Comparison of ENCODE assay signal across 21 cellular contexts in genomic region chr11:11288972-11289616, GRCh38.
DNase-seq lines count a peak whose midpoint lies in the region.
"Had no signal": no experiment of that assay in that cellular context is flagged by ENCODE, and none has a peak within 500 bp of the region (broad histone marks: within the 10 kb centered on the region; RNA-seq: fewer than 3 reads in every experiment).

No MANE protein-coding gene starts in this region.

- intact Hi-C loops in dendritic cell treated with granulocyte-macrophage colony-stimulating factor and Interleukin-4, amounts not matched to agents 40 ng/mL and 50 ng/mL, for 4 days (cut with micrococcal nuclease), result no loop called here

- H3K9me3 Mint-ChIP-seq in dendritic cell treated with granulocyte-macrophage colony-stimulating factor and Interleukin-4, amounts not matched to agents 40 ng/mL and 50 ng/mL, for 4 days, result no peaks in the 10 kb centered on the region
- H3K9me3 Mint-ChIP-seq: CD8-positive, alpha-beta T cell had no signal

- H3K4me1 Mint-ChIP-seq in dendritic cell treated with granulocyte-macrophage colony-stimulating factor and Interleukin-4, amounts not matched to agents 40 ng/mL and 50 ng/mL, for 4 days (ENCODE audit: low read depth), result peaks cover 52% of the 10 kb centered on the region
- H3K4me1 Mint-ChIP-seq: B cell had no signal

- H3K36me3 Mint-ChIP-seq in dendritic cell treated with granulocyte-macrophage colony-stimulating factor and Interleukin-4, amounts not matched to agents 40 ng/mL and 50 ng/mL, for 4 days (ENCODE audit: low read depth), result peaks cover 99% of the 10 kb centered on the region
- H3K36me3 Mint-ChIP-seq: CD8-positive, alpha-beta T cell had no signal

- no peak overlapping the region for H3K4me3 Mint-ChIP-seq in dendritic cell treated with granulocyte-macrophage colony-stimulating factor and Interleukin-4, amounts not matched to agents 40 ng/mL and 50 ng/mL, for 4 days
- H3K4me3 Mint-ChIP-seq: B cell; CD8-positive, alpha-beta T cell had no signal

- DNase-seq in DMS53 (lab: John Stamatoyannopoulos, UW) (peak; percentile 44), DMS53 treated with DMSO at 0.1 percent for 48 hours (lab: John Stamatoyannopoulos, UW; ENCODE audit: unreplicated experiment) (no peak), mesenteric fat pad (ENCODE audit: low spot score) (peak; percentile 49), OCI-M1 (lab: John Stamatoyannopoulos, UW) (no peak), foreskin melanocyte (no peak)
- no peak for DNase-seq in effector CD4-positive, alpha-beta T cell
- no peak for DNase-seq in activated CD4-positive, CD25-positive, alpha-beta regulatory T cell (lab: John Stamatoyannopoulos, UW)
- DNase-seq: Caco-2; CD8-positive, alpha-beta T cell; DMS79 treated with DMSO at 0.1 percent for 48 hours; NCI-H1092; NCI-H1436; NCI-H187 treated with DMSO at 0.1 percent for 48 hours; NCI-H2171 treated with DMSO at 0.1 percent for 48 hours; NCI-H345; NCI-H510A treated with DMSO at 0.1 percent for 48 hours; NCI-H774; RPMI8226; SHP77 had no signal

- peak overlapping the region; percentile 43 for H3K27ac Mint-ChIP-seq in dendritic cell treated with granulocyte-macrophage colony-stimulating factor and Interleukin-4, amounts not matched to agents 40 ng/mL and 50 ng/mL, for 4 days
- H3K27ac Mint-ChIP-seq: B cell; CD8-positive, alpha-beta T cell had no signal

- peaks cover 50% of the 10 kb centered on the region for H3K27me3 Mint-ChIP-seq in dendritic cell treated with granulocyte-macrophage colony-stimulating factor and Interleukin-4, amounts not matched to agents 40 ng/mL and 50 ng/mL, for 4 days

Comparison
In these comparisons a context has a peak if more than half of its experiments do, and no peak if none do; other contexts are left out.
1. DNase-seq: peak in DMS53 (single experiment) and mesenteric fat pad (single experiment); none in DMS53 treated with DMSO at 0.1 percent for 48 hours (single experiment), OCI-M1 (single experiment), foreskin melanocyte (single experiment), effector CD4-positive, alpha-beta T cell (single experiment) and activated CD4-positive, CD25-positive, alpha-beta regulatory T cell (0 of 4).